In the genomic region with DNA sequence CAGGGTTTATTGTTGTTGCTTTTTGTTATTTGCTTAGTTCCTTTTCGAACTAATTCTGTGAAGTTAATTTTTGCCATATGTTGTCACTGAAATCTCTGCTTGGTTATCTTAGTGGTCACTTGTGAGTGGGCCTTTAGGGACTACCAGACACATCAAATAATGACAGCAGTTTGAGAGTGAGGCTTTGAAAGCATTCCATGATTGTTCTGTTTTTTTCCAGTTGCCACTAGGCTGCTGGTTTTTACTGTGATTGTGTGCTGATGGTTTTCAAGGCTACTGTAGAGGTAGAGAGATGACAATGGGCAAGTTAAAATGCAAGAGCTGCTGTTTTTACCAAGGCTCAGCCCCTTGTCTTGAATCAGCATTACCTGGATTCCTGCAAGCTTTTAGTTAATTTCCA, we compare ENCODE assay signal across 19 cellular contexts.
"Had no signal": no experiment of that assay in that cellular context is flagged by ENCODE, and none has a peak within 500 bp of the region (broad histone marks: within the 10 kb centered on the region; RNA-seq: fewer than 3 reads in every experiment).

No MANE protein-coding gene starts in this region.

- H3K27ac ChIP-seq: tibial artery, uterus, VCaP had no signal

- ATAC-seq: left colon; stimulated activated naive CD8-positive, alpha-beta T cell treated with anti-CD3 and anti-CD28 coated beads, Interleukin-15, Interleukin-2, amounts not matched to agents 100 U/mL and 50 U/mL, for 24 hours; T-cell had no signal

- H3K4me3 Mint-ChIP-seq: activated naive CD4-positive, alpha-beta T cell treated with anti-CD3 and anti-CD28 coated beads, Interleukin-2, amount 50 U/mL, for 24 hours; brain; memory B cell; T-cell had no signal

- H3K36me3 ChIP-seq: tibial artery, uterus had no signal

- H3K27me3 ChIP-seq: tibial artery, uterus had no signal

- DNase-seq: activated CD4-positive, alpha-beta T cell treated with anti-CD3 and anti-CD28 coated beads for 1 hour; activated gamma-delta T cell treated with Interleukin-2 at 50 U/mL for 16 hours; activated T-cell treated with anti-CD3 and anti-CD28 coated beads, Interleukin-2, amount 50 U/mL, for 1 hour; aorta; dermis blood vessel endothelial cell; effector CD8-positive, alpha-beta T cell; hippocampal formation; left colon; naive B cell; stimulated activated CD4-positive, alpha-beta T cell treated with anti-CD3 and anti-CD28 coated beads, Interleukin-4, amount 100 ng/mL, for 4 hours; stimulated activated naive CD8-positive, alpha-beta T cell treated with anti-CD3 and anti-CD28 coated beads, Interleukin-15, Interleukin-2, amounts not matched to agents 100 U/mL and 50 U/mL, for 24 hours; T-cell; tibial artery; uterus had no signal

- H3K4me3 ChIP-seq: tibial artery, uterus had no signal

- H3K36me3 Mint-ChIP-seq: brain had no signal

- H3K27ac Mint-ChIP-seq: activated naive CD4-positive, alpha-beta T cell treated with anti-CD3 and anti-CD28 coated beads, Interleukin-2, amount 50 U/mL, for 24 hours; brain; memory B cell; T-cell had no signal

- H3K27me3 Mint-ChIP-seq: activated naive CD4-positive, alpha-beta T cell treated with anti-CD3 and anti-CD28 coated beads, Interleukin-2, amount 50 U/mL, for 24 hours; brain; memory B cell; naive B cell; T-cell had no signal

- FAIRE-seq: keratinocyte had no signal
